ENCODE assay signal across 11 cellular contexts in genomic region chr2:217798743-217799552, GRCh38.
A peak's percentile ranks its signal among the peaks of the same experiment; 100 is the strongest.
DNase-seq lines count a peak whose midpoint lies in the region; ATAC-seq and TF ChIP-seq lines count a peak whose summit lies in the region.
"Had no signal": no experiment of that assay in that cellular context is flagged by ENCODE, and none has a peak within 500 bp of the region (broad histone marks: within the 10 kb centered on the region; RNA-seq: fewer than 3 reads in every experiment).

No MANE protein-coding gene starts in this region.

- no CpG with 5 or more reads among the region's 14 CpGs for WGBS in H9 (ENCODE audit: extremely low coverage, insufficient read length, low lambda C conversion rate)
- 39 to 55% methylated on average over 14 of the region's 14 CpGs for WGBS in lung, 2 donors

- H4K5ac ChIP-seq in H9 (ENCODE audit: insufficient read length, low read depth, low read length) = no peak overlapping the region

- H2BK12ac ChIP-seq in H9 (ENCODE audit: insufficient read length, low read depth, low read length) = no peak overlapping the region

- POLR2A ChIA-PET in CD8-positive, alpha-beta memory T cell (lab: Charles Lee) = no interaction called here

- no peak overlapping the region for H3K27ac ChIP-seq in H9 (ENCODE audit: insufficient read length, low read depth, low read length)
- H3K27ac ChIP-seq in lung (ENCODE audit: low read depth in 1 of 2, low read length in 1 of 2) = peak overlapping the region in 1 of 2 donors; percentile 68
- H3K27ac ChIP-seq in CD8-positive, alpha-beta memory T cell (ENCODE audit: low read depth, low read length) = no peak overlapping the region

- no peaks in the 10 kb centered on the region for H3K9me3 ChIP-seq in H9 (ENCODE audit: control insufficient read depth, low read depth, low read length)
- H3K9me3 ChIP-seq in lung (ENCODE audit: control insufficient read depth in 2 of 2, insufficient read depth in 1 of 2, low read length in 1 of 2) = no peaks in the 10 kb centered on the region
- H3K9me3 ChIP-seq in CD8-positive, alpha-beta memory T cell (ENCODE audit: low read length) = no peaks in the 10 kb centered on the region
- H3K9me3 ChIP-seq in MG63 = no peaks in the 10 kb centered on the region

- no peak overlapping the region for H3K23ac ChIP-seq in H9 (ENCODE audit: insufficient read length, low read depth, low read length)

- H3K4me1 ChIP-seq in H9 (ENCODE audit: insufficient read depth, low read length) (no peaks in the 10 kb centered on the region), lung (ENCODE audit: control insufficient read depth in 2 of 2, insufficient read depth in 2 of 2, low read length in 2 of 2) (peaks cover 0 to 7% of the 10 kb centered on the region in 2 donors)
- H3K4me1 ChIP-seq in CD8-positive, alpha-beta memory T cell (ENCODE audit: insufficient read depth, low read length) = no peaks in the 10 kb centered on the region

- H3K4me3 ChIP-seq in lung = no peak overlapping the region
- no peak overlapping the region for H3K4me3 ChIP-seq in CD8-positive, alpha-beta memory T cell (ENCODE audit: low read length)
- H3K4me3 ChIP-seq in MG63 = no peak overlapping the region

- H3K4me3 Mint-ChIP-seq in CD14-positive monocyte = peak overlapping the region in 1 of 2 donors; percentile 58
- H3K4me3 Mint-ChIP-seq in H9 = no peak overlapping the region
- H3K4me3 Mint-ChIP-seq in CD8-positive, alpha-beta memory T cell = no peak overlapping the region
- H3K4me3 Mint-ChIP-seq: CD4-positive, CD25-positive, alpha-beta regulatory T cell; neural crest cell had no signal

- no peak overlapping the region for H2AK5ac ChIP-seq in H9 (ENCODE audit: insufficient read length, low read length)

- no peak overlapping the region for H3T11ph ChIP-seq in H9 (ENCODE audit: low read length)

- H3K4me1 Mint-ChIP-seq in CD14-positive monocyte (peaks cover 20% of the 10 kb centered on the region), H9 (peaks cover 0 to 4% of the 10 kb centered on the region in 2 experiments; a peak in 3 of 4 replicates)
- H3K4me1 Mint-ChIP-seq in CD8-positive, alpha-beta memory T cell = no peaks in the 10 kb centered on the region
- H3K4me1 Mint-ChIP-seq: CD4-positive, CD25-positive, alpha-beta regulatory T cell had no signal

- no peak overlapping the region for H3K56ac ChIP-seq in H9 (ENCODE audit: insufficient read length, low read depth, low read length)

- H2BK120ac ChIP-seq in H9 (ENCODE audit: low read depth, low read length, poor library complexity, severe bottlenecking) = no peak overlapping the region

- no peak overlapping the region for H2BK15ac ChIP-seq in H9 (ENCODE audit: low read depth, low read length)

- no peak overlapping the region for H4K91ac ChIP-seq in H9 (ENCODE audit: insufficient read length, low read depth, low read length)

- CTCF ChIA-PET in CD8-positive, alpha-beta memory T cell (lab: Charles Lee) = interaction anchor here (1.7 to 5.4 kb wide), 2 partner anchors 10 to 13 kb away, joined by 9 to 26 read pairs; no protein-coding TSS in a partner anchor

- H2BK5ac ChIP-seq in H9 (ENCODE audit: insufficient read length, low read length) = no peak overlapping the region

- H3K23me2 ChIP-seq in H9 (ENCODE audit: insufficient read length, low read depth, low read length, poor library complexity, severe bottlenecking) = no peaks in the 10 kb centered on the region

- H3K79me1 ChIP-seq in H9 (ENCODE audit: insufficient read depth, low read depth, low read length, poor library complexity, severe bottlenecking) = no peaks in the 10 kb centered on the region

- no peaks in the 10 kb centered on the region for H3K79me2 ChIP-seq in H9 (ENCODE audit: insufficient read depth, low read length)

- H3K9ac ChIP-seq in H9 (ENCODE audit: extremely low read depth, insufficient read length, low read length) = no peak overlapping the region

- H3K27me3 Mint-ChIP-seq in CD14-positive monocyte (ENCODE audit: low read depth in 3 of 3) = peaks cover 1 to 10% (median 4%) of the 10 kb centered on the region in 3 donors
- H3K27me3 Mint-ChIP-seq in H9 (ENCODE audit: low read depth) = peaks cover 2% of the 10 kb centered on the region
- peaks cover 0 to 2% of the 10 kb centered on the region in 2 donors for H3K27me3 Mint-ChIP-seq in CD8-positive, alpha-beta memory T cell

- intact Hi-C loops in CD14-positive monocyte (cut with micrococcal nuclease) = loop anchor here (5.0 to 10.0 kb wide), 2 partner anchors 46 to 678 kb away; no protein-coding TSS in a partner anchor

- no peak overlapping the region for H3K4ac ChIP-seq in H9 (ENCODE audit: low read depth, low read length)

- H3K36me3 Mint-ChIP-seq in CD14-positive monocyte (peaks cover under 1 to 2% of the 10 kb centered on the region in 2 donors), H9 (ENCODE audit: insufficient read depth in 1 of 3, low read depth in 3 of 3) (no peaks in the 10 kb centered on the region)
- H3K36me3 Mint-ChIP-seq in CD8-positive, alpha-beta memory T cell = no peaks in the 10 kb centered on the region
- H3K36me3 Mint-ChIP-seq: CD4-positive, CD25-positive, alpha-beta regulatory T cell had no signal

- TF ChIP-seq CTCF in CD14-positive monocyte (IDR thresholded peaks at IDR 0.05) = no peak
- TF ChIP-seq CTCF in H9 (conservative IDR thresholded peaks at IDR 0.05) = no peak
- no peak for TF ChIP-seq CTCF in lung (IDR thresholded peaks at IDR 0.05; ENCODE audit: control extremely low read depth, extremely low read depth)

- H3K27me3 ChIP-seq in H9 (ENCODE audit: insufficient read depth, low read length) (no peaks in the 10 kb centered on the region; the same call in 1 of the 2 replicates), lung (ENCODE audit: control insufficient read depth, insufficient read depth) (no peaks in the 10 kb centered on the region), MG63 (no peaks in the 10 kb centered on the region)
- H3K27me3 ChIP-seq in CD8-positive, alpha-beta memory T cell (ENCODE audit: insufficient read depth, low read length, poor library complexity, severe bottlenecking) = no peaks in the 10 kb centered on the region

- H4K8ac ChIP-seq in H9 (replicated peaks; ENCODE audit: insufficient read length, low read depth, low read length) = no peak overlapping the region

- DNase-seq in CD14-positive monocyte (ENCODE audit: low spot score) (peak; percentile 86), H9 (peak; percentile 12), SKM-1 treated with dmso at 0.1 percent for 144 hours (lab: John Stamatoyannopoulos, UW; ENCODE audit: unreplicated experiment) (peak; percentile 91), lung (ENCODE audit: low spot score) (peak; percentile 49), MG63 (no peak)
- no peak for DNase-seq in activated naive CD4-positive, alpha-beta T cell (lab: John Stamatoyannopoulos, UW)
- no peak for DNase-seq in CD8-positive, alpha-beta memory T cell
- no peak for DNase-seq in activated CD4-positive, alpha-beta T cell treated with anti-CD3 and anti-CD28 coated beads for 1 hour
- DNase-seq: CD4-positive, CD25-positive, alpha-beta regulatory T cell; stimulated activated naive CD4-positive, alpha-beta T cell treated with Interleukin-2 at 50 U/mL for 16 hours had no signal

- no peaks in the 10 kb centered on the region for H4K20me1 ChIP-seq in H9 (ENCODE audit: control insufficient read depth, insufficient read depth, insufficient read length)

- peak overlapping the region; percentile 51 to 81 (median 75) for H3K27ac Mint-ChIP-seq in CD14-positive monocyte
- peak overlapping the region in 1 of 3 experiments; percentile 54; a peak in 2 of 7 replicates for H3K27ac Mint-ChIP-seq in H9
- no peak overlapping the region for H3K27ac Mint-ChIP-seq in CD8-positive, alpha-beta memory T cell
- H3K27ac Mint-ChIP-seq: CD4-positive, CD25-positive, alpha-beta regulatory T cell had no signal

- H3K14ac ChIP-seq in H9 (ENCODE audit: insufficient read depth, low read length) = no peak overlapping the region

- no peak overlapping the region for H3K4me2 ChIP-seq in H9 (ENCODE audit: insufficient read depth, insufficient read length, low read length)

- H3K36me3 ChIP-seq in lung (ENCODE audit: control insufficient read depth in 2 of 2, insufficient read depth in 2 of 2, low read length in 2 of 2) (peaks cover 18 to 29% of the 10 kb centered on the region in 2 donors), MG63 (no peaks in the 10 kb centered on the region; the same call in 1 of the 2 replicates)
- no peaks in the 10 kb centered on the region for H3K36me3 ChIP-seq in CD8-positive, alpha-beta memory T cell (ENCODE audit: insufficient read depth, low read length)

- no peak overlapping the region for H3K18ac ChIP-seq in H9 (ENCODE audit: insufficient read length, low read depth, low read length)

- no peak overlapping the region for H2BK20ac ChIP-seq in H9 (ENCODE audit: low read depth, low read length, poor library complexity, severe bottlenecking)

- no peak overlapping the region for H2AFZ ChIP-seq in H9 (ENCODE audit: low read length)

- H3K9me3 Mint-ChIP-seq in CD14-positive monocyte = no peaks in the 10 kb centered on the region
- no peaks in the 10 kb centered on the region for H3K9me3 Mint-ChIP-seq in H9
- no peaks in the 10 kb centered on the region for H3K9me3 Mint-ChIP-seq in CD8-positive, alpha-beta memory T cell
- H3K9me3 Mint-ChIP-seq: CD4-positive, CD25-positive, alpha-beta regulatory T cell; neural crest cell had no signal

- ATAC-seq in lung (ENCODE audit: insufficient read depth, low FRiP score) = no peak

Comparison
In these comparisons a context has a peak if more than half of its experiments do, and no peak if none do; other contexts are left out.
1. DNase-seq: peak in CD14-positive monocyte (single experiment), H9 (single experiment), SKM-1 treated with dmso at 0.1 percent for 144 hours (single experiment) and lung (single experiment); none in activated naive CD4-positive, alpha-beta T cell (0 of 4), CD8-positive, alpha-beta memory T cell (0 of 5), activated CD4-positive, alpha-beta T cell treated with anti-CD3 and anti-CD28 coated beads for 1 hour (single experiment) and MG63 (single experiment).
2. H3K27ac Mint-ChIP-seq: peak in CD14-positive monocyte (7 of 7); none in CD8-positive, alpha-beta memory T cell (0 of 8).